Comparison of ENCODE assay signal across 8 cellular contexts in genomic region chr11:102109896-102110760, GRCh38. TPM values are rescaled to one million over a fixed set of nuclear protein-coding genes. Genes with fewer than 3 reads are reported as not detected.
DNase-seq lines count a peak whose midpoint lies in the region; ATAC-seq and TF ChIP-seq lines count a peak whose summit lies in the region.

YAP1 (plus strand) TSS chr11:102110447; CDS start chr11:102110849, 402 bp downstream.

- H3K27me3 ChIP-seq in effector memory CD4-positive, alpha-beta T cell (replicated peaks; ENCODE audit: control insufficient read depth, insufficient read depth, low read length, poor library complexity, severe bottlenecking): peaks cover 8% of the 10 kb centered on the region

- peaks cover 5% of the 10 kb centered on the region for H3K4me1 ChIP-seq in effector memory CD4-positive, alpha-beta T cell (ENCODE audit: control insufficient read depth, insufficient read depth, low read length, poor library complexity, severe bottlenecking)

- DNase-seq in GM13977 (ENCODE audit: low spot score): peak; percentile 77
- peak; percentile 83 for DNase-seq in NCI-H460 (ENCODE audit: extremely low read depth, low read depth)
- peak; percentile 7 to 10 for DNase-seq in activated CD8-positive, alpha-beta memory T cell treated with anti-CD3 and anti-CD28 coated beads for 4 hours (ENCODE audit: low read depth in 2 of 2)
- DNase-seq in effector memory CD4-positive, alpha-beta T cell: peak; percentile 14 to 29 (median 27)
- DNase-seq in medulla oblongata (ENCODE audit: extremely low spot score): peak; percentile 71
- DNase-seq in stimulated activated CD4-positive, alpha-beta T cell treated with anti-CD3 and anti-CD28 coated beads, TNF-alpha, amount 100 ng/mL, for 24 hours (ENCODE audit: low read depth in 3 of 3): peak; percentile 31 to 67 (median 46)
- DNase-seq in NCI-H187 (lab: John Stamatoyannopoulos, UW): no peak

- H3K36me3 ChIP-seq in effector memory CD4-positive, alpha-beta T cell (ENCODE audit: control insufficient read depth, insufficient read depth, low read length): no peaks in the 10 kb centered on the region

- no peak for TF ChIP-seq CTCF in GM13977 (IDR thresholded peaks at IDR 0.05; ENCODE audit: extremely low read depth, insufficient read depth, missing control alignments)

- ATAC-seq in HG02678 (IDR thresholded peaks at IDR 0.05; ENCODE audit: unreplicated experiment): peak; percentile 81

- in situ Hi-C loops in GM13977 (cut with MboI; ENCODE audit: low pct_unique_long_range_greater_than_20kb, low sequenced_read_pairs, unreplicated experiment): no loop called here

- H3K4me3 ChIP-seq in effector memory CD4-positive, alpha-beta T cell (ENCODE audit: insufficient read depth, low read depth, low read length, poor library complexity, severe bottlenecking): peak within 1 kb of the TSS; percentile 89

- H3K9me3 ChIP-seq in effector memory CD4-positive, alpha-beta T cell (ENCODE audit: control insufficient read depth, low read length): no peaks in the 10 kb centered on the region

- no peak within 1 kb of the TSS for H3K27ac ChIP-seq in effector memory CD4-positive, alpha-beta T cell (ENCODE audit: insufficient read depth, low read length, poor library complexity, severe bottlenecking)

RNA-seq across cellular contexts. Expression of gene YAP1, which starts in this region (rescaled TPM):
- 49.6 and 57.7 TPM in 2 replicates for total RNA-seq in NCI-H460 (2014; rRNA removed; shearing (Covaris generic))
- 17.1 and 20.5 TPM in 2 replicates for polyA plus RNA-seq in NCI-H460 (2014; cell fraction: nucleus; rRNA removed)

Comparison
In these comparisons a context has a peak if more than half of its experiments do, and no peak if none do; other contexts are left out.
1. DNase-seq: peak in GM13977 (single experiment), NCI-H460 (single experiment), activated CD8-positive, alpha-beta memory T cell treated with anti-CD3 and anti-CD28 coated beads for 4 hours (2 of 2), effector memory CD4-positive, alpha-beta T cell (3 of 3), medulla oblongata (single experiment) and stimulated activated CD4-positive, alpha-beta T cell treated with anti-CD3 and anti-CD28 coated beads, TNF-alpha, amount 100 ng/mL, for 24 hours (3 of 3); none in NCI-H187 (0 of 2).